Comparison of ENCODE assay signal across 12 cellular contexts in genomic region chr2:222435400-222436039, GRCh38. TPM values are rescaled to one million over a fixed set of nuclear protein-coding genes. Genes with fewer than 3 reads are reported as not detected.
DNase-seq lines count a peak whose midpoint lies in the region; ATAC-seq, FAIRE-seq and TF ChIP-seq lines count a peak whose summit lies in the region.
"Not testable (repeated sequence)": the region's sequence is repeated elsewhere in the genome, so short reads cannot be mapped to it uniquely, and the experiment has no call there.
"Had no signal": no experiment of that assay in that cellular context is flagged by ENCODE, and none has a peak within 500 bp of the region (broad histone marks: within the 10 kb centered on the region; RNA-seq: fewer than 3 reads in every experiment).

No MANE protein-coding gene starts in this region.

- H3K4me2 ChIP-seq in mammary epithelial cell (ENCODE audit: insufficient read depth, low read depth, low read length), result not testable (repeated sequence)

- WGBS in mammary epithelial cell (ENCODE audit: low coverage, missing lambda C conversion rate), result 57% methylated on average over 6 of the region's 6 CpGs
- 87% methylated on average over 6 of the region's 6 CpGs for WGBS in esophagus muscularis mucosa

- not testable (repeated sequence) for H3K4me3 ChIP-seq in mammary epithelial cell (replicated peaks in 1 of 3; ENCODE audit: insufficient read depth in 1 of 3, low read depth in 2 of 3, low read length in 3 of 3); duodenal mucosa (ENCODE audit: low read depth in 1 of 2, low read length in 2 of 2); esophagus muscularis mucosa

- FAIRE-seq in urothelium cell line (lab: Jason Lieb, UNC), result peak; percentile 63

- H3K27ac ChIP-seq in mammary epithelial cell (ENCODE audit: insufficient read depth, low read depth, low read length); esophagus muscularis mucosa (replicated peaks in 1 of 4): not testable (repeated sequence)
- peak overlapping the region; percentile 36 for H3K27ac ChIP-seq in duodenal mucosa (ENCODE audit: low read depth, low read length)

- DNase-seq in DMS153 (lab: John Stamatoyannopoulos, UW), result peak; percentile 59
- peak; percentile 78 for DNase-seq in mammary epithelial cell
- DNase-seq in esophagus muscularis mucosa (ENCODE audit: extremely low spot score), result peak; percentile 12
- DNase-seq in left colon, result peak in 1 of 2 donors; percentile 36
- peak; percentile 90 for DNase-seq in renal cortical epithelial cell (ENCODE audit: low read depth)
- not testable (repeated sequence) for DNase-seq in urothelium cell line (ENCODE audit: low spot score)

- not testable (repeated sequence) for H3K4me1 ChIP-seq in mammary epithelial cell (ENCODE audit: insufficient read depth, low read length); esophagus muscularis mucosa
- peaks cover 32 to 42% of the 10 kb centered on the region in 2 donors for H3K4me1 ChIP-seq in duodenal mucosa (ENCODE audit: control insufficient read depth in 1 of 2, insufficient read depth in 2 of 2, low read length in 2 of 2)

- not testable (repeated sequence) for H3K36me3 ChIP-seq in mammary epithelial cell (ENCODE audit: insufficient read depth, low read length); duodenal mucosa (ENCODE audit: control insufficient read depth in 1 of 2, insufficient read depth in 2 of 2, low read length in 2 of 2); esophagus muscularis mucosa

- intact Hi-C loops in mammary epithelial cell (cut with micrococcal nuclease); esophagus muscularis mucosa (cut with DNase I); left colon (cut with DNase I, micrococcal nuclease): not testable (repeated sequence)

- TF ChIP-seq POLR2A in esophagus muscularis mucosa (IDR thresholded peaks at IDR 0.05; ENCODE audit: low read depth), result not testable (repeated sequence)

- not testable (repeated sequence) for BruUV-seq in mammary epithelial cell (replicated peaks; lab: Mats Ljungman, UMichigan)

- H3K79me2 ChIP-seq in mammary epithelial cell (ENCODE audit: insufficient read depth, low read length), result not testable (repeated sequence)

- dilution Hi-C loops in mammary epithelial cell (cut with HindIII; ENCODE audit: low sequenced_read_pairs), result not testable (repeated sequence)

- ATAC-seq in left colon, result peak; percentile 53

- TF ChIP-seq CTCF in mammary epithelial cell (conservative IDR thresholded peaks at IDR 0.05 in 1 of 2, IDR thresholded peaks at IDR 0.05 in 1 of 2; ENCODE audit: extremely low read depth in 1 of 2, insufficient read depth in 1 of 2, low read depth in 1 of 2, low read length in 2 of 2); esophagus muscularis mucosa (IDR thresholded peaks at IDR 0.05): not testable (repeated sequence)

- not testable (repeated sequence) for H4K20me1 ChIP-seq in mammary epithelial cell (ENCODE audit: insufficient read depth, low read length)

- in situ Hi-C loops in mammary epithelial cell (cut with MboI; ENCODE audit: low sequenced_read_pairs in 2 of 2), result not testable (repeated sequence)

- H3K9me3 ChIP-seq in mammary epithelial cell (replicated peaks; ENCODE audit: insufficient read depth, low read length); duodenal mucosa (ENCODE audit: control insufficient read depth in 1 of 2, low read length in 2 of 2); esophagus muscularis mucosa: not testable (repeated sequence)

- not testable (repeated sequence) for H2AFZ ChIP-seq in mammary epithelial cell (ENCODE audit: low read depth, low read length)

- CTCF ChIA-PET in mammary epithelial cell (lab: Charles Lee; ENCODE audit: low non-redundant PET), result interaction anchor here (0.5 kb wide), 1 partner anchor 411 kb away, joined by 3 read pairs; no protein-coding TSS in a partner anchor

- not testable (repeated sequence) for H3K9ac ChIP-seq in mammary epithelial cell (ENCODE audit: insufficient read depth, low read length); duodenal mucosa (ENCODE audit: low read depth in 1 of 2, low read length in 2 of 2)

- H3K27me3 ChIP-seq in mammary epithelial cell (ENCODE audit: insufficient read depth, low read length); duodenal mucosa (ENCODE audit: control insufficient read depth in 1 of 2, insufficient read depth in 2 of 2, low read length in 2 of 2); esophagus muscularis mucosa: not testable (repeated sequence)

- not testable (repeated sequence) for TF ChIP-seq EP300 in esophagus muscularis mucosa (IDR thresholded peaks at IDR 0.05)

RNA-seq across cellular contexts. Expression of gene SGPP2, which starts 11.2 kb away (rescaled TPM):
- total RNA-seq in mammary epithelial cell (1 to 10 TPM; 3.6 to 5.3 TPM), esophagus muscularis mucosa (under 1 TPM; 0.32 to 0.83 (median 0.52) TPM), left colon (10 to 100 TPM; 74.9 to 75.9 TPM), renal cortical epithelial cell (49.0 and 88.9 TPM in 2 replicates)
- polyA plus RNA-seq in mammary epithelial cell, result 0.96 TPM
- 1.3 TPM for polyA minus RNA-seq in mammary epithelial cell
- total RNA-seq: GM23248, H4, HepG2 had no signal
- polyA plus RNA-seq: AG04450, CD14-positive monocyte, GM23248, HepG2 had no signal
